Comparison of ENCODE assay signal across 1 cellular context in genomic region chr6:43687437-43688347, GRCh38.
TF ChIP-seq lines count a peak whose summit lies in the region.

MRPS18A (minus strand) TSS chr6:43687791; CDS start chr6:43687779, 12 bp downstream.

TF ChIP-seq in H1, 55 proteins besides CTCF, POLR2A, EP300 and RAD21:
- peak; percentile 80 for TF ChIP-seq PHF8 (conservative IDR thresholded peaks at IDR 0.05; ENCODE audit: low read depth, low read length)
- no peak for TF ChIP-seq ATF3 (IDR thresholded peaks at IDR 0.05; ENCODE audit: insufficient read depth, low read depth, low read length)
- peak; percentile 90 for TF ChIP-seq KDM5A (IDR thresholded peaks at IDR 0.05; ENCODE audit: low read length)
- TF ChIP-seq CBX5 (IDR thresholded peaks at IDR 0.05; ENCODE audit: low read depth, low read length), result no peak
- no peak for TF ChIP-seq SIRT6 (IDR thresholded peaks at IDR 0.05; ENCODE audit: low read length)
- peak in 1 of 2 experiments; percentile 48; a peak in 1 of 4 replicates for TF ChIP-seq HDAC2 (IDR thresholded peaks at IDR 0.05; ENCODE audit: borderline replicate concordance in 1 of 2, low read depth in 2 of 2, low read length in 2 of 2)
- TF ChIP-seq RBBP5 (IDR thresholded peaks at IDR 0.05; ENCODE audit: borderline replicate concordance, low read depth, low read length), result no peak
- no peak for TF ChIP-seq CTBP2 (IDR thresholded peaks at IDR 0.05; ENCODE audit: borderline replicate concordance, insufficient read depth, insufficient read length, low read length)
- TF ChIP-seq JUN (IDR thresholded peaks at IDR 0.05; ENCODE audit: low read depth, low read length), result no peak
- peak; percentile 59 for TF ChIP-seq POLR2AphosphoS5 (IDR thresholded peaks at IDR 0.05; ENCODE audit: low read depth, low read length)
- TF ChIP-seq RXRA (IDR thresholded peaks at IDR 0.05; ENCODE audit: insufficient read depth, low read depth, low read length), result no peak
- peak; percentile 90 for TF ChIP-seq GABPA (IDR thresholded peaks at IDR 0.05; ENCODE audit: borderline replicate concordance, insufficient read depth, low read length)
- TF ChIP-seq KDM1A (IDR thresholded peaks at IDR 0.05; ENCODE audit: borderline replicate concordance, low read length), result no peak
- no peak for TF ChIP-seq SRF (IDR thresholded peaks at IDR 0.05; ENCODE audit: low read depth, low read length)
- TF ChIP-seq TAF1 (IDR thresholded peaks at IDR 0.05; ENCODE audit: low read depth, low read length), result peak; percentile 90
- TF ChIP-seq SP1 (IDR thresholded peaks at IDR 0.05; ENCODE audit: low read depth, low read length), result no peak
- TF ChIP-seq NRF1 (IDR thresholded peaks at IDR 0.05; ENCODE audit: low read depth, low read length), result no peak
- TF ChIP-seq CREB1 (IDR thresholded peaks at IDR 0.05), result peak; percentile 34; the same call in 1 of the 2 replicates
- no peak for TF ChIP-seq TAF7 (optimal IDR thresholded peaks at IDR 0.05; ENCODE audit: borderline replicate concordance, low read depth, low read length)
- TF ChIP-seq JUND (IDR thresholded peaks at IDR 0.05; ENCODE audit: low read length), result no peak
- no peak for TF ChIP-seq USF2 (IDR thresholded peaks at IDR 0.05; ENCODE audit: low read length)
- TF ChIP-seq CHD7 (IDR thresholded peaks at IDR 0.05; ENCODE audit: insufficient replicate concordance, low read length), result no peak
- TF ChIP-seq FOSL1 (IDR thresholded peaks at IDR 0.05; ENCODE audit: insufficient read depth, low read depth, low read length), result no peak
- TF ChIP-seq MAX (IDR thresholded peaks at IDR 0.05), result no peak
- TF ChIP-seq TBP (IDR thresholded peaks at IDR 0.05; ENCODE audit: low read depth, low read length), result peak; percentile 71
- peak; percentile 95 for TF ChIP-seq YY1 (IDR thresholded peaks at IDR 0.05; ENCODE audit: low read depth, low read length)
- no peak for TF ChIP-seq EZH2 (IDR thresholded peaks at IDR 0.05; ENCODE audit: low read depth, low read length, severe bottlenecking)
- 0 out of 2 replicates have a peak, but pooled peaks have one; percentile 48 for TF ChIP-seq GTF2F1 (IDR thresholded peaks at IDR 0.05; ENCODE audit: borderline replicate concordance, low read depth, low read length)
- no peak for TF ChIP-seq SIX5 (IDR thresholded peaks at IDR 0.05; ENCODE audit: low read depth, low read length)
- peak; percentile 54 for TF ChIP-seq KDM4A (IDR thresholded peaks at IDR 0.05; ENCODE audit: low read depth, low read length, severe bottlenecking)
- no peak for TF ChIP-seq CHD2 (IDR thresholded peaks at IDR 0.05; ENCODE audit: low read length)
- TF ChIP-seq SP2 (IDR thresholded peaks at IDR 0.05; ENCODE audit: low read length), result no peak
- TF ChIP-seq RFX5 (IDR thresholded peaks at IDR 0.05; ENCODE audit: borderline replicate concordance, low read depth, low read length), result no peak; the same call in 1 of the 2 replicates
- TF ChIP-seq SIN3A (conservative IDR thresholded peaks at IDR 0.05 in 1 of 2, IDR thresholded peaks at IDR 0.05 in 1 of 2; ENCODE audit: low read depth in 1 of 2, low read length in 2 of 2), result peak in 1 of 2 experiments; percentile 83; a peak in 2 of 4 replicates
- peak; percentile 71 for TF ChIP-seq ASH2L (IDR thresholded peaks at IDR 0.05; ENCODE audit: low read length)
- TF ChIP-seq SAP30 (IDR thresholded peaks at IDR 0.05; ENCODE audit: insufficient read depth, insufficient replicate concordance, low read length), result peak; percentile 46
- no peak for TF ChIP-seq POU5F1 (IDR thresholded peaks at IDR 0.05; ENCODE audit: low read depth, low read length)
